ENCODE assay signal across 24 cellular contexts in genomic region chr6:2240961-2241360, GRCh38.
"Had no signal": no experiment of that assay in that cellular context is flagged by ENCODE, and none has a peak within 500 bp of the region (broad histone marks: within the 10 kb centered on the region; RNA-seq: fewer than 3 reads in every experiment).

No MANE protein-coding gene starts in this region.

- H3K4me3 Mint-ChIP-seq: immature natural killer cell; naive thymus-derived CD8-positive, alpha-beta T cell; nephron progenitor cell; stimulated activated naive CD8-positive, alpha-beta T cell treated with anti-CD3 and anti-CD28 coated beads, Interleukin-15, Interleukin-2, amounts not matched to agents 100 ng/mL and 50 ng/mL, for 24 hours had no signal

- DNase-seq: hippocampal formation; immature natural killer cell; kidney; left colon; left lung; lower lobe of right lung; mammary epithelial cell; mesenchymal stem cell; naive thymus-derived CD8-positive, alpha-beta T cell; nephron progenitor cell; ovary; sigmoid colon; spleen; stimulated activated CD4-positive, alpha-beta T cell treated with anti-CD3 and anti-CD28 coated beads, Interleukin-4, amount 100 ng/mL, for 24 hours; stimulated activated naive CD4-positive, alpha-beta T cell; tibial artery; trophoblast cell; upper lobe of right lung had no signal

- H3K27me3 ChIP-seq: left lung, ovary, right atrium auricular region, sigmoid colon, spleen, suprapubic skin, tibial artery, upper lobe of right lung had no signal

- H3K4me3 ChIP-seq: left lung, lower lobe of right lung, ovary, right atrium auricular region, sigmoid colon, spleen, suprapubic skin, thoracic aorta, tibial artery, upper lobe of right lung had no signal

- H3K9me3 Mint-ChIP-seq: immature natural killer cell; naive thymus-derived CD8-positive, alpha-beta T cell; nephron progenitor cell; stimulated activated effector memory CD8-positive, alpha-beta T cell treated with anti-CD3 and anti-CD28 coated beads, Interleukin-12 subunit alpha, Interleukin-12 subunit beta, amount 100 ng/mL, for 72 hours; stimulated activated naive CD8-positive, alpha-beta T cell treated with anti-CD3 and anti-CD28 coated beads, Interleukin-15, Interleukin-2, amounts not matched to agents 100 ng/mL and 50 ng/mL, for 24 hours had no signal

- ATAC-seq: left colon; left lung; lower lobe of right lung; naive thymus-derived CD8-positive, alpha-beta T cell; stimulated activated effector memory CD8-positive, alpha-beta T cell treated with anti-CD3 and anti-CD28 coated beads, Interleukin-12 subunit alpha, Interleukin-12 subunit beta, amount 100 ng/mL, for 72 hours; upper lobe of right lung had no signal

- H3K27me3 Mint-ChIP-seq: naive thymus-derived CD8-positive, alpha-beta T cell; stimulated activated naive CD8-positive, alpha-beta T cell treated with anti-CD3 and anti-CD28 coated beads, Interleukin-15, Interleukin-2, amounts not matched to agents 100 ng/mL and 50 ng/mL, for 24 hours had no signal

- H3K36me3 ChIP-seq: left lung, lower lobe of right lung, ovary, right atrium auricular region, sigmoid colon, spleen, suprapubic skin, thoracic aorta, tibial artery, upper lobe of right lung had no signal

- H3K27ac ChIP-seq: left lung, lower lobe of right lung, ovary, right atrium auricular region, sigmoid colon, spleen, suprapubic skin, thoracic aorta, upper lobe of right lung had no signal

- H3K27ac Mint-ChIP-seq: immature natural killer cell; nephron progenitor cell; progenitor cell of endocrine pancreas; stimulated activated naive CD8-positive, alpha-beta T cell treated with anti-CD3 and anti-CD28 coated beads, Interleukin-15, Interleukin-2, amounts not matched to agents 100 ng/mL and 50 ng/mL, for 24 hours had no signal

- H3K36me3 Mint-ChIP-seq: stimulated activated effector memory CD8-positive, alpha-beta T cell treated with anti-CD3 and anti-CD28 coated beads, Interleukin-12 subunit alpha, Interleukin-12 subunit beta, amount 100 ng/mL, for 72 hours had no signal

- H3K9me3 ChIP-seq: left lung, lower lobe of right lung, ovary, right atrium auricular region, sigmoid colon, spleen, suprapubic skin, thoracic aorta, tibial artery, upper lobe of right lung had no signal
